Comparison of ENCODE assay signal across 31 cellular contexts in genomic region chr3:185792955-185793354, GRCh38.
"Had no signal": no experiment of that assay in that cellular context is flagged by ENCODE, and none has a peak within 500 bp of the region (broad histone marks: within the 10 kb centered on the region; RNA-seq: fewer than 3 reads in every experiment).

No MANE protein-coding gene starts in this region.

- H3K4me1 Mint-ChIP-seq: T-helper 17 cell had no signal

- H3K4me3 ChIP-seq: ascending aorta, coronary artery, dorsolateral prefrontal cortex, gastrocnemius medialis, left lung, lower lobe of right lung, pancreas, spleen, tibial nerve had no signal

- H3K27me3 Mint-ChIP-seq: brain had no signal

- H3K9me3 Mint-ChIP-seq: activated CD4-positive, alpha-beta memory T cell treated with anti-CD3 and anti-CD28 coated beads, Interleukin-2, amount 10 ng/mL, durations not matched to agents 7 days and 5 days; activated CD4-positive, alpha-beta T cell treated with anti-CD3 and anti-CD28 coated beads, Interleukin-2, amount 10 ng/mL, durations not matched to agents 7 days and 5 days; activated naive CD4-positive, alpha-beta T cell treated with anti-CD3 and anti-CD28 coated beads, Interleukin-2, amount 10 ng/mL, durations not matched to agents 7 days and 5 days; activated naive CD8-positive, alpha-beta T cell treated with anti-CD3 and anti-CD28 coated beads, Interleukin-2, amount 10 ng/mL, durations not matched to agents 7 days and 5 days; activated T-cell treated with anti-CD3 and anti-CD28 coated beads, Interleukin-2, amount 50 U/mL, for 24 hours; nephron had no signal

- H3K27me3 ChIP-seq: ascending aorta, gastrocnemius medialis, left lung, neutrophil, pancreas, spleen, tibial nerve had no signal

- FAIRE-seq: pancreas, urothelium cell line had no signal

- H3K27ac ChIP-seq: ascending aorta, coronary artery, dorsolateral prefrontal cortex, gastrocnemius medialis, left lung, lower lobe of right lung, neutrophil, pancreas, spleen, tibial nerve had no signal

- H3K9me3 ChIP-seq: ascending aorta, gastrocnemius medialis, left lung, lower lobe of right lung, neutrophil, pancreas, spleen, tibial nerve had no signal

- H3K36me3 Mint-ChIP-seq: activated naive CD4-positive, alpha-beta T cell treated with anti-CD3 and anti-CD28 coated beads, Interleukin-2, amount 10 ng/mL, durations not matched to agents 7 days and 5 days; activated naive CD8-positive, alpha-beta T cell treated with anti-CD3 and anti-CD28 coated beads, Interleukin-2, amount 10 ng/mL, durations not matched to agents 7 days and 5 days had no signal

- ATAC-seq: gastrocnemius medialis, left lung, lower lobe of right lung, pancreas, right cardiac atrium, T-helper 17 cell had no signal

- H3K27ac Mint-ChIP-seq: activated CD4-positive, alpha-beta memory T cell treated with anti-CD3 and anti-CD28 coated beads, Interleukin-2, amount 10 ng/mL, durations not matched to agents 7 days and 5 days; activated CD4-positive, alpha-beta T cell treated with anti-CD3 and anti-CD28 coated beads, Interleukin-2, amount 10 ng/mL, durations not matched to agents 7 days and 5 days; activated naive CD4-positive, alpha-beta T cell treated with anti-CD3 and anti-CD28 coated beads, Interleukin-2, amount 10 ng/mL, durations not matched to agents 7 days and 5 days; activated naive CD8-positive, alpha-beta T cell treated with anti-CD3 and anti-CD28 coated beads, Interleukin-2, amount 10 ng/mL, durations not matched to agents 7 days and 5 days; activated T-cell treated with anti-CD3 and anti-CD28 coated beads, Interleukin-2, amount 50 U/mL, for 24 hours; T-helper 17 cell had no signal

- H3K4me3 Mint-ChIP-seq: activated CD4-positive, alpha-beta memory T cell treated with anti-CD3 and anti-CD28 coated beads, Interleukin-2, amount 10 ng/mL, durations not matched to agents 7 days and 5 days; activated CD4-positive, alpha-beta T cell treated with anti-CD3 and anti-CD28 coated beads, Interleukin-2, amount 10 ng/mL, durations not matched to agents 7 days and 5 days; activated naive CD4-positive, alpha-beta T cell treated with anti-CD3 and anti-CD28 coated beads, Interleukin-2, amount 10 ng/mL, durations not matched to agents 7 days and 5 days; activated naive CD8-positive, alpha-beta T cell treated with anti-CD3 and anti-CD28 coated beads, Interleukin-2, amount 10 ng/mL, durations not matched to agents 7 days and 5 days; activated T-cell treated with anti-CD3 and anti-CD28 coated beads, Interleukin-2, amount 50 U/mL, for 24 hours; brain; nephron; T-helper 17 cell had no signal

- H3K4me1 ChIP-seq: ascending aorta, gastrocnemius medialis had no signal

- H3K36me3 ChIP-seq: ascending aorta, gastrocnemius medialis, left lung, lower lobe of right lung, neutrophil, pancreas, spleen, tibial nerve had no signal

- DNase-seq: activated CD4-positive, alpha-beta memory T cell treated with anti-CD3 and anti-CD28 coated beads, Interleukin-2, amount 10 ng/mL, durations not matched to agents 7 days and 5 days; activated CD4-positive, alpha-beta T cell treated with anti-CD3 and anti-CD28 coated beads for 1 hour; activated CD4-positive, alpha-beta T cell treated with anti-CD3 and anti-CD28 coated beads, Interleukin-2, amount 10 ng/mL, durations not matched to agents 7 days and 5 days; activated CD8-positive, alpha-beta memory T cell treated with anti-CD3 and anti-CD28 coated beads, Interleukin-2, amount 50 U/mL, for 48 hours; activated gamma-delta T cell; activated naive CD4-positive, alpha-beta T cell treated with anti-CD3 and anti-CD28 coated beads, Interleukin-2, amount 10 ng/mL, durations not matched to agents 7 days and 5 days; activated naive CD8-positive, alpha-beta T cell treated with anti-CD3 and anti-CD28 coated beads, Interleukin-2, amount 10 ng/mL, durations not matched to agents 7 days and 5 days; activated T-cell treated with anti-CD3 and anti-CD28 coated beads, Interleukin-2, amount 50 U/mL, for 24 hours; dorsolateral prefrontal cortex; effector memory CD4-positive, alpha-beta T cell; erythroblast; gastrocnemius medialis; glutamatergic neuron; hippocampal formation; kidney glomerular epithelial cell; left lung; lower lobe of right lung; mesenchymal stem cell; pancreas; right cardiac atrium; spleen; stimulated activated naive CD4-positive, alpha-beta T cell; T-helper 17 cell; T1000 had no signal
